ENCODE assay signal across 10 cellular contexts in genomic region chr19:13881231-13881691, GRCh38. TPM values are rescaled to one million over a fixed set of nuclear protein-coding genes. Genes with fewer than 3 reads are reported as not detected.
A peak's percentile ranks its signal among the peaks of the same experiment; 100 is the strongest.
DNase-seq lines count a peak whose midpoint lies in the region; ATAC-seq and TF ChIP-seq lines count a peak whose summit lies in the region.
"Had no signal": no experiment of that assay in that cellular context is flagged by ENCODE, and none has a peak within 500 bp of the region (broad histone marks: within the 10 kb centered on the region; RNA-seq: fewer than 3 reads in every experiment).

No MANE protein-coding gene starts in this region.

- no TSS peak for BruUV-seq in Calu3 (replicated peaks; lab: Mats Ljungman, UMichigan)

- ATAC-seq in CD4-positive, CD25-positive, alpha-beta regulatory T cell (ENCODE audit: low read depth in 2 of 2): no peak
- ATAC-seq in HG03342 (IDR thresholded peaks at IDR 0.05; ENCODE audit: unreplicated experiment) (no peak), GM18502 (IDR thresholded peaks at IDR 0.05; ENCODE audit: poor library complexity, unreplicated experiment) (no peak)

- peaks cover 6 to 43% (median 19%) of the 10 kb centered on the region in 4 donors for H3K4me1 Mint-ChIP-seq in CD4-positive, CD25-positive, alpha-beta regulatory T cell
- H3K4me1 Mint-ChIP-seq in nephron progenitor cell (peaks cover 34% of the 10 kb centered on the region), Calu3 (ENCODE audit: low read depth, unreplicated experiment) (no peaks in the 10 kb centered on the region)

- peak overlapping the region; percentile 61 for H3K27ac ChIP-seq in CD4-positive, CD25-positive, alpha-beta regulatory T cell (ENCODE audit: insufficient read depth, low read length, poor library complexity, severe bottlenecking)

- no peak for TF ChIP-seq EP300 in Ishikawa (IDR thresholded peaks at IDR 0.05; ENCODE audit: borderline replicate concordance)

- in situ Hi-C loops in astrocyte of the spinal cord (cut with HindIII; ENCODE audit: low sequenced_read_pairs): loop anchor here (25.0 kb wide), 1 partner anchor 206 kb away; the partner anchor contains the start of genes C19orf67 and SAMD1

- H3K4me1 ChIP-seq in CD4-positive, CD25-positive, alpha-beta regulatory T cell (ENCODE audit: control insufficient read depth, insufficient read depth, low read length, poor library complexity, severe bottlenecking): peaks cover 38% of the 10 kb centered on the region

- DNase-seq in CD4-positive, CD25-positive, alpha-beta regulatory T cell: peak in 1 of 3 donors; percentile 27
- DNase-seq in astrocyte of the spinal cord (ENCODE audit: low read depth, low spot score) (peak; percentile 45), nephron progenitor cell (peak; percentile 45), cerebellum (ENCODE audit: low spot score) (no peak), Calu3 (no peak)
- DNase-seq: NCI-H2029 had no signal

- no peak overlapping the region for H3K4me3 ChIP-seq in CD4-positive, CD25-positive, alpha-beta regulatory T cell (ENCODE audit: low read depth, low read length)
- no peak overlapping the region for H3K4me3 ChIP-seq in astrocyte of the spinal cord (ENCODE audit: low read depth, low read length)

- H3K36me3 Mint-ChIP-seq in CD4-positive, CD25-positive, alpha-beta regulatory T cell: no peaks in the 10 kb centered on the region
- no peaks in the 10 kb centered on the region for H3K36me3 Mint-ChIP-seq in nephron progenitor cell (ENCODE audit: low read depth)
- no peaks in the 10 kb centered on the region for H3K36me3 Mint-ChIP-seq in Calu3 (ENCODE audit: insufficient read depth, unreplicated experiment)

- peak; percentile 12; the same call in 1 of the 2 replicates for TF ChIP-seq RAD21 in Ishikawa (IDR thresholded peaks at IDR 0.05; ENCODE audit: low read depth)

- H3K27ac Mint-ChIP-seq in CD4-positive, CD25-positive, alpha-beta regulatory T cell: peak overlapping the region; percentile 76 to 92 (median 86)
- peak overlapping the region; percentile 51 for H3K27ac Mint-ChIP-seq in nephron progenitor cell
- no peak overlapping the region for H3K27ac Mint-ChIP-seq in Calu3 (ENCODE audit: unreplicated experiment)

- no peaks in the 10 kb centered on the region for H3K36me3 ChIP-seq in CD4-positive, CD25-positive, alpha-beta regulatory T cell (ENCODE audit: control insufficient read depth, insufficient read depth, low read length)

- no peaks in the 10 kb centered on the region for H3K27me3 Mint-ChIP-seq in CD4-positive, CD25-positive, alpha-beta regulatory T cell
- H3K27me3 Mint-ChIP-seq in nephron progenitor cell (ENCODE audit: low read depth, poor library complexity): peaks cover 8% of the 10 kb centered on the region
- no peaks in the 10 kb centered on the region for H3K27me3 Mint-ChIP-seq in Calu3 (ENCODE audit: unreplicated experiment)

- no peaks in the 10 kb centered on the region for H3K9me3 Mint-ChIP-seq in CD4-positive, CD25-positive, alpha-beta regulatory T cell
- no peaks in the 10 kb centered on the region for H3K9me3 Mint-ChIP-seq in nephron progenitor cell
- H3K9me3 Mint-ChIP-seq in Calu3 (ENCODE audit: low read depth, unreplicated experiment): no peaks in the 10 kb centered on the region

- no peaks in the 10 kb centered on the region for H3K9me3 ChIP-seq in CD4-positive, CD25-positive, alpha-beta regulatory T cell (ENCODE audit: control insufficient read depth in 2 of 2, low read length in 2 of 2)

- peak overlapping the region in 2 of 4 donors; percentile 41 to 72 for H3K4me3 Mint-ChIP-seq in CD4-positive, CD25-positive, alpha-beta regulatory T cell
- H3K4me3 Mint-ChIP-seq in nephron progenitor cell (no peak overlapping the region), Calu3 (ENCODE audit: low read depth, unreplicated experiment) (no peak overlapping the region)

- CTCF ChIA-PET in Calu3 (lab: Charles Lee): interaction anchor here (0.6 to 1.3 kb wide), 3 partner anchors 71 to 256 kb away, joined by 4 read pairs; partner anchors contain the start of genes ASF1B and DCAF15

- TF ChIP-seq CTCF in astrocyte of the spinal cord (IDR thresholded peaks at IDR 0.05; ENCODE audit: low read depth, low read length) (no peak), nephron progenitor cell (IDR thresholded peaks at IDR 0.05) (no peak), Calu3 (IDR thresholded peaks at IDR 0.05; ENCODE audit: unreplicated experiment) (no peak)

- H3K27me3 ChIP-seq in CD4-positive, CD25-positive, alpha-beta regulatory T cell (ENCODE audit: control insufficient read depth, insufficient read depth, low read length): no peaks in the 10 kb centered on the region

- intact Hi-C loops in Calu3 (cut with micrococcal nuclease; ENCODE audit: unreplicated experiment): loop anchor here (2.0 kb wide), 1 partner anchor 192 kb away; the partner anchor contains the start of gene MISP3

TF ChIP-seq in Ishikawa, 13 proteins besides CTCF, POLR2A, EP300 and RAD21:
- TF ChIP-seq EGR1 (IDR thresholded peaks at IDR 0.05) (peak; percentile 55; the same call in 1 of the 2 replicates), TAF1 (IDR thresholded peaks at IDR 0.05; ENCODE audit: low read depth) (no peak), MAX (IDR thresholded peaks at IDR 0.05) (peak; percentile 27; the same call in 1 of the 2 replicates), TEAD4 (IDR thresholded peaks at IDR 0.05) (peak; percentile 72), CEBPB (IDR thresholded peaks at IDR 0.05) (no peak), TCF12 (IDR thresholded peaks at IDR 0.05; ENCODE audit: low read depth) (no peak; the same call in 1 of the 2 replicates), ZBTB7A (IDR thresholded peaks at IDR 0.05; ENCODE audit: low read depth) (no peak)
- TF ChIP-seq, protein P1, sequence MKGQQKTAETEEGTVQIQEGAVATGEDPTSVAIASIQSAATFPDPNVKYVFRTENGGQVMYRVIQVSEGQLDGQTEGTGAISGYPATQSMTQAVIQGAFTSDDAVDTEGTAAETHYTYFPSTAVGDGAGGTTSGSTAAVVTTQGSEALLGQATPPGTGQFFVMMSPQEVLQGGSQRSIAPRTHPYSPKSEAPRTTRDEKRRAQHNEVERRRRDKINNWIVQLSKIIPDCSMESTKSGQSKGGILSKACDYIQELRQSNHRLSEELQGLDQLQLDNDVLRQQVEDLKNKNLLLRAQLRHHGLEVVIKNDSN (IDR thresholded peaks at IDR 0.05): no peak

RNA-seq across cellular contexts. Expression of gene NANOS3, which starts 4.3 kb away (rescaled TPM):
- not detected for total RNA-seq in CD4-positive, CD25-positive, alpha-beta regulatory T cell
- polyA plus RNA-seq in CD4-positive, CD25-positive, alpha-beta regulatory T cell: not detected
- total RNA-seq in cerebellum: 2.9 TPM
- total RNA-seq in Calu3 (2022): 1.2 TPM in 1 of 2 replicates, not detected in the other
- total RNA-seq: renal cortical epithelial cell had no signal

RNA-seq across cellular contexts. Expression of gene BRME1, which starts 24.7 kb away (rescaled TPM):
- total RNA-seq in CD4-positive, CD25-positive, alpha-beta regulatory T cell: 1.7 TPM
- polyA plus RNA-seq in CD4-positive, CD25-positive, alpha-beta regulatory T cell: under 1 TPM in 3 of 4 donors, not detected in 1; 0.24 to 0.63 (median 0.53) TPM
- total RNA-seq in cerebellum: 8.6 TPM
- total RNA-seq in Calu3 (2022): 1.0 and 1.5 TPM in 2 replicates

RNA-seq across cellular contexts. Expression of gene CC2D1A, which starts 24.7 kb away (rescaled TPM):
- 35.0 TPM for total RNA-seq in CD4-positive, CD25-positive, alpha-beta regulatory T cell
- 1 to 10 TPM; 3.7 to 4.9 (median 4.2) TPM for polyA plus RNA-seq in CD4-positive, CD25-positive, alpha-beta regulatory T cell
- 10.1 TPM for total RNA-seq in cerebellum
- 37.2 and 41.7 TPM in 2 replicates for total RNA-seq in Calu3 (2022)

RNA-seq across cellular contexts. Expression of gene PODNL1, which starts 57.0 kb away (rescaled TPM):
- total RNA-seq in CD4-positive, CD25-positive, alpha-beta regulatory T cell: not detected
- polyA plus RNA-seq in CD4-positive, CD25-positive, alpha-beta regulatory T cell: under 1 TPM in 1 of 4 donors, not detected in 3; 0.52 TPM
- total RNA-seq in cerebellum: 0.45 TPM
- total RNA-seq in Calu3 (2022): not detected in 2 replicates

Comparison
In these comparisons a context has a peak if more than half of its experiments do, and no peak if none do; other contexts are left out.
1. DNase-seq: peak in astrocyte of the spinal cord (single experiment) and nephron progenitor cell (single experiment); none in cerebellum (single experiment) and Calu3 (single experiment).